In the genomic region with DNA sequence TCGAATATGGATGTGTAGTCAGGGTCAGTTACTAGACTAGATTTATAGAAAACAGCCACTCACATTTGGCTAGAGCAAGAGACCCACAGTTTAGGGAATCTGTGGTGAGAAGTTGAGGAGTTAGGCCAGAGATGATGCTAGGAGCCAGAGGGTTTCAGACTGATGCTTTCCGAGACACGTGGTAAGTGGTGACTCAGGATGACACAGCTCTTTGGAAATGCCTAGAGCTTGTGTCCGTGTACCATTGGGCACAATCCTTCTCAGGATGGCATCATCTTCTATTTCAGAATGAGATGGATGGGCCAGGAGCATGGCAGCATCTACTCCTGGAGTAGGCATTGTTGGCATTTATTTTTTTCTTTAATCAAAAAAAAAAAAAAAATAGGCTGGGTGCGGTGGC, we compare ENCODE assay signal across 18 cellular contexts. TPM values are rescaled to one million over a fixed set of nuclear protein-coding genes. Genes with fewer than 3 reads are reported as not detected.
A peak's percentile ranks its signal among the peaks of the same experiment; 100 is the strongest.
DNase-seq lines count a peak whose midpoint lies in the region; ATAC-seq and TF ChIP-seq lines count a peak whose summit lies in the region.
"Had no signal": no experiment of that assay in that cellular context is flagged by ENCODE, and none has a peak within 500 bp of the region (broad histone marks: within the 10 kb centered on the region; RNA-seq: fewer than 3 reads in every experiment).

No MANE protein-coding gene starts in this region.

- H3K4me1 ChIP-seq in mesenchymal stem cell (ENCODE audit: control insufficient read depth, insufficient read depth, low read depth, low read length), result no peaks in the 10 kb centered on the region

- H3K36me3 Mint-ChIP-seq in CD4-positive, alpha-beta T cell (ENCODE audit: low read depth), result no peaks in the 10 kb centered on the region
- no peaks in the 10 kb centered on the region for H3K36me3 Mint-ChIP-seq in T-cell
- H3K36me3 Mint-ChIP-seq: CD4-positive, CD25-positive, alpha-beta regulatory T cell had no signal

- H3K27me3 ChIP-seq in mesenchymal stem cell (ENCODE audit: control insufficient read depth in 1 of 2, insufficient read depth in 1 of 2, low read length in 2 of 2), result no peaks in the 10 kb centered on the region
- no peaks in the 10 kb centered on the region for H3K27me3 ChIP-seq in CD4-positive, alpha-beta T cell (ENCODE audit: control insufficient read depth, insufficient read depth, low read length)

- H2BK15ac ChIP-seq in mesenchymal stem cell (ENCODE audit: low read depth, poor library complexity, severe bottlenecking), result no peak overlapping the region

- H3K4me3 Mint-ChIP-seq in CD4-positive, alpha-beta T cell, result no peak overlapping the region
- H3K4me3 Mint-ChIP-seq in T-cell, result no peak overlapping the region
- H3K4me3 Mint-ChIP-seq: activated T-cell treated with anti-CD3 and anti-CD28 coated beads, Interleukin-2, amount 50 U/mL, for 24 hours; CD4-positive, CD25-positive, alpha-beta regulatory T cell; T-helper 17 cell had no signal

- H2BK12ac ChIP-seq in mesenchymal stem cell (ENCODE audit: low read length in 2 of 2), result no peak overlapping the region

- no peak overlapping the region for H3K4me2 ChIP-seq in mesenchymal stem cell (ENCODE audit: low read length, poor library complexity, severe bottlenecking)

- no peak overlapping the region for H3K4me3 ChIP-seq in choroid plexus epithelial cell (ENCODE audit: low read depth, low read length)
- H3K4me3 ChIP-seq in mesenchymal stem cell (ENCODE audit: insufficient read depth in 1 of 2, low read depth in 1 of 2, low read length in 2 of 2), result no peak overlapping the region

- no peak overlapping the region for H2AK5ac ChIP-seq in mesenchymal stem cell (ENCODE audit: low read length, severe bottlenecking)

- no peak overlapping the region for H3K4ac ChIP-seq in mesenchymal stem cell (ENCODE audit: low read depth in 1 of 2, low read length in 2 of 2)

- H3K14ac ChIP-seq in mesenchymal stem cell (ENCODE audit: low read length in 2 of 2), result no peak overlapping the region

- POLR2A ChIA-PET in CD4-positive, alpha-beta T cell (lab: Charles Lee), result no interaction called here
- POLR2A ChIA-PET in T-cell (lab: Charles Lee), result interaction anchor here in 1 of 2 donors (0.7 kb wide), 1 partner anchor 68 kb away, joined by 6 read pairs; no protein-coding TSS in a partner anchor

- H3K9me3 Mint-ChIP-seq in CD4-positive, alpha-beta T cell, result no peaks in the 10 kb centered on the region
- no peaks in the 10 kb centered on the region for H3K9me3 Mint-ChIP-seq in T-cell
- H3K9me3 Mint-ChIP-seq: activated T-cell treated with anti-CD3 and anti-CD28 coated beads, Interleukin-2, amount 50 U/mL, for 24 hours had no signal

- H3K4me1 Mint-ChIP-seq in CD4-positive, alpha-beta T cell (ENCODE audit: low read depth), result no peaks in the 10 kb centered on the region
- H3K4me1 Mint-ChIP-seq in T-cell, result no peaks in the 10 kb centered on the region
- H3K4me1 Mint-ChIP-seq: CD4-positive, CD25-positive, alpha-beta regulatory T cell; T-helper 17 cell had no signal

- H3K27ac Mint-ChIP-seq in CD4-positive, alpha-beta T cell, result no peak overlapping the region
- no peak overlapping the region for H3K27ac Mint-ChIP-seq in T-cell
- H3K27ac Mint-ChIP-seq: activated T-cell treated with anti-CD3 and anti-CD28 coated beads, Interleukin-2, amount 50 U/mL, for 24 hours; CD4-positive, CD25-positive, alpha-beta regulatory T cell; T-helper 17 cell had no signal

- intact Hi-C loops in CD4-positive, alpha-beta T cell (cut with DNase I, micrococcal nuclease), result no loop called here

- H3K23ac ChIP-seq in mesenchymal stem cell (ENCODE audit: low read length in 2 of 2), result no peak overlapping the region

- H2BK5ac ChIP-seq in mesenchymal stem cell (ENCODE audit: low read depth, low read length, poor library complexity, severe bottlenecking), result no peak overlapping the region

- H3K9ac ChIP-seq in mesenchymal stem cell (ENCODE audit: low read length), result no peak overlapping the region

- H3K18ac ChIP-seq in mesenchymal stem cell (ENCODE audit: low read depth in 1 of 2, low read length in 2 of 2), result no peak overlapping the region

- CTCF ChIA-PET in CD4-positive, alpha-beta T cell (lab: Charles Lee), result no interaction called here
- CTCF ChIA-PET in T-cell (lab: Charles Lee), result no interaction called here

- H3K27me3 Mint-ChIP-seq in CD4-positive, alpha-beta T cell, result peaks cover 7% of the 10 kb centered on the region
- H3K27me3 Mint-ChIP-seq in T-cell, result peaks cover 0 to 3% of the 10 kb centered on the region in 2 donors
- H3K27me3 Mint-ChIP-seq: activated T-cell treated with anti-CD3 and anti-CD28 coated beads, Interleukin-2, amount 50 U/mL, for 24 hours; T-helper 17 cell had no signal

- H3K27ac ChIP-seq in mesenchymal stem cell (ENCODE audit: low read length, poor library complexity, severe bottlenecking), result no peak overlapping the region
- no peak overlapping the region for H3K27ac ChIP-seq in CD4-positive, alpha-beta T cell (ENCODE audit: low read depth, low read length)

- no peak for TF ChIP-seq CTCF in choroid plexus epithelial cell (conservative IDR thresholded peaks at IDR 0.05; ENCODE audit: low read depth, low read length)
- no peak for TF ChIP-seq CTCF in CD4-positive, alpha-beta T cell (IDR thresholded peaks at IDR 0.05)

- H4K8ac ChIP-seq in mesenchymal stem cell (ENCODE audit: low read length), result no peak overlapping the region

- H3K79me1 ChIP-seq in mesenchymal stem cell (replicated peaks; ENCODE audit: low read length, poor library complexity, severe bottlenecking), result peaks cover 43% of the 10 kb centered on the region

- 80% methylated on average over 3 of the region's 5 CpGs for WGBS in mesenchymal stem cell

- DNase-seq in EH (ENCODE audit: low read depth) (peak; percentile 84), NCI-H226 (peak; percentile 26), choroid plexus epithelial cell (ENCODE audit: low read depth) (peak; percentile 50), mesenchymal stem cell (peak; percentile 15), pons (ENCODE audit: low spot score) (no peak), HuH-7.5 (ENCODE audit: low spot score) (no peak), T-cell (no peak)
- DNase-seq in CD4-positive, alpha-beta T cell, result no peak
- DNase-seq: activated CD4-positive, alpha-beta T cell treated with anti-CD3 and anti-CD28 coated beads for 4 hours; activated T-cell treated with anti-CD3 and anti-CD28 coated beads, Interleukin-2, amount 50 U/mL, for 24 hours; amygdala; CD4-positive, CD25-positive, alpha-beta regulatory T cell; glutamatergic neuron; left cardiac atrium; NCI-H1417; NCI-H524; T-helper 17 cell had no signal

- H2AFZ ChIP-seq in mesenchymal stem cell (ENCODE audit: low read depth, low read length), result no peak overlapping the region

- H3K9me3 ChIP-seq in mesenchymal stem cell (ENCODE audit: control insufficient read depth, low read length), result no peaks in the 10 kb centered on the region
- no peaks in the 10 kb centered on the region for H3K9me3 ChIP-seq in CD4-positive, alpha-beta T cell (ENCODE audit: control insufficient read depth, low read length)

- H3K36me3 ChIP-seq in mesenchymal stem cell (ENCODE audit: control insufficient read depth in 1 of 2, insufficient read depth in 2 of 2, low read depth in 1 of 2, low read length in 2 of 2), result peaks cover 0 to 7% of the 10 kb centered on the region in 2 experiments

- H4K91ac ChIP-seq in mesenchymal stem cell (ENCODE audit: low read length), result no peak overlapping the region

- ATAC-seq in CD4-positive, alpha-beta T cell (ENCODE audit: poor library complexity), result no peak
- ATAC-seq in T-cell (replicated peaks in 1 of 4), result no peak
- ATAC-seq: Panc1, T-helper 17 cell had no signal

- no peak overlapping the region for H2BK120ac ChIP-seq in mesenchymal stem cell (ENCODE audit: low read depth, low read length)

RNA-seq across cellular contexts. Expression of a gene that starts 28.5 kb away (rescaled TPM):
- 9.0 TPM for polyA plus RNA-seq in mesenchymal stem cell (2013, experiment 1 of 2)
- polyA plus RNA-seq in mesenchymal stem cell (2013, experiment 2 of 2), result 8.5 TPM
- total RNA-seq in CD4-positive, alpha-beta T cell, result under 1 TPM; 0.03 to 0.05 TPM
- total RNA-seq in T-cell, result under 1 TPM in 4 of 5 donors, not detected in 1; 0.23 to 0.51 (median 0.31) TPM
- total RNA-seq: CD4-positive, CD25-positive, alpha-beta regulatory T cell had no signal
- polyA plus RNA-seq: CD4-positive, CD25-positive, alpha-beta regulatory T cell had no signal

Comparison
In these comparisons a context has a peak if more than half of its experiments do, and no peak if none do; other contexts are left out.
1. DNase-seq: peak in EH (single experiment), NCI-H226 (single experiment), choroid plexus epithelial cell (single experiment) and mesenchymal stem cell (single experiment); none in pons (single experiment), CD4-positive, alpha-beta T cell (0 of 10), HuH-7.5 (single experiment) and T-cell (0 of 34).